ENCODE assay signal across 10 cellular contexts in the genomic region with DNA sequence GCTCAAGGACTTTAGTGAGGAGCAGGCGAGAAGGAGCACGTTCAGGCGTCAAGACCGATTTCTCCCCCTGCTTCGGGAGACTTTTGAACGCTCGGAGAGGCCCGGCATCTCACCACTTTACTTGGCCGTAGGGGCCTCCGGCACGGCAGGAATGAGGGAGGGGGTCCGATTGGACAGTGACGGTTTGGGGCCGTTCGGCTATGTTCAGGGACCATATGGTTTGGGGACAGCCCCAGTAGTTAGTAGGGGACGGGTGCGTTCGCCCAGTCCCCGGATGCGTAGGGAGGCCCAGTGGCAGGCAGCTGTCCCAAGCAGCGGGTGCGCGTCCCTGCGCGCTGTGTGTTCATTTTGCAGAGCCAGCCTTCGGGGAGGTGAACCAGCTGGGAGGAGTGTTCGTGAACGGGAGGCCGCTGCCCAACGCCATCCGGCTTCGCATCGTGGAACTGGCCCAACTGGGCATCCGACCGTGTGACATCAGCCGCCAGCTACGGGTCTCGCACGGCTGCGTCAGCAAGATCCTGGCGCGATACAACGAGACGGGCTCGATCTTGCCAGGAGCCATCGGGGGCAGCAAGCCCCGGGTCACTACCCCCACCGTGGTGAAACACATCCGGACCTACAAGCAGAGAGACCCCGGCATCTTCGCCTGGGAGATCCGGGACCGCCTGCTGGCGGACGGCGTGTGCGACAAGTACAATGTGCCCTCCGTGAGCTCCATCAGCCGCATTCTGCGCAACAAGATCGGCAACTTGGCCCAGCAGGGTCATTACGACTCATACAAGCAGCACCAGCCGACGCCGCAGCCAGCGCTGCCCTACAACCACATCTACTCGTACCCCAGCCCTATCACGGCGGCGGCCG. TPM values are rescaled to one million over a fixed set of nuclear protein-coding genes. Genes with fewer than 3 reads are reported as not detected.
DNase-seq lines count a peak whose midpoint lies in the region; ATAC-seq and TF ChIP-seq lines count a peak whose summit lies in the region.
"Had no signal": no experiment of that assay in that cellular context is flagged by ENCODE, and none has a peak within 500 bp of the region (broad histone marks: within the 10 kb centered on the region; RNA-seq: fewer than 3 reads in every experiment).

No MANE protein-coding gene starts in this region.

- H3K27ac ChIP-seq in PC-9 (no peak overlapping the region), smooth muscle cell (ENCODE audit: low read depth) (no peak overlapping the region)

- POLR2A ChIA-PET in PC-9 (lab: Charles Lee; ENCODE audit: unreplicated experiment), result no interaction called here

- peak overlapping the region; percentile 85 for H3K4me3 ChIP-seq in PC-9
- peak overlapping the region; percentile 21 for H3K4me3 ChIP-seq in fibroblast of pulmonary artery (replicated peaks; ENCODE audit: low read depth, low read length)
- peak overlapping the region; percentile 62 for H3K4me3 ChIP-seq in smooth muscle cell

- H3F3A ChIP-seq in PC-9 (ENCODE audit: insufficient read depth, low read depth) (no peaks in the 10 kb centered on the region), smooth muscle cell (ENCODE audit: low read depth) (no peaks in the 10 kb centered on the region)

- H3K9ac ChIP-seq in smooth muscle cell (ENCODE audit: low read depth), result no peak overlapping the region

- H4K20me1 ChIP-seq in PC-9 (ENCODE audit: insufficient read depth) (no peaks in the 10 kb centered on the region), smooth muscle cell (ENCODE audit: low read depth) (no peaks in the 10 kb centered on the region)

- H3K9me3 ChIP-seq in PC-9 (ENCODE audit: insufficient read depth, low read depth) (no peaks in the 10 kb centered on the region), smooth muscle cell (replicated peaks; ENCODE audit: low read depth) (no peaks in the 10 kb centered on the region)

- intact Hi-C loops in PC-9 (cut with micrococcal nuclease; ENCODE audit: unreplicated experiment), result loop anchor here (5.0 kb wide), 2 partner anchors 280 to 455 kb away; no protein-coding TSS in a partner anchor

- peak; percentile 59 for DNase-seq in NCI-H2081 (lab: John Stamatoyannopoulos, UW)
- DNase-seq in NCI-H2081 treated with DMSO at 0.1 percent for 48 hours (lab: John Stamatoyannopoulos, UW), result no peak
- peak in 1 of 2 experiments; percentile 41 for DNase-seq in PC-9
- no peak for DNase-seq in fibroblast of pulmonary artery (ENCODE audit: low read depth)
- no peak for DNase-seq in smooth muscle cell (lab: John Stamatoyannopoulos, UW; ENCODE audit: unreplicated experiment)
- DNase-seq in D341Med (ENCODE audit: low spot score), result no peak
- DNase-seq: hypothalamus, NCI-H1930 had no signal

- no peaks in the 10 kb centered on the region for H3K79me2 ChIP-seq in PC-9 (ENCODE audit: low read depth)
- H3K79me2 ChIP-seq in smooth muscle cell (ENCODE audit: low read depth), result no peaks in the 10 kb centered on the region

- ATAC-seq in HG02840 (IDR thresholded peaks at IDR 0.05; ENCODE audit: low FRiP score, unreplicated experiment) (no peak), GM18870 (IDR thresholded peaks at IDR 0.05; ENCODE audit: unreplicated experiment) (no peak)

- H3K4me2 ChIP-seq in PC-9, result peak overlapping the region; percentile 95
- H3K4me2 ChIP-seq in smooth muscle cell, result peak overlapping the region; percentile 98

- H2AFZ ChIP-seq in PC-9 (peak overlapping the region; percentile 96), smooth muscle cell (ENCODE audit: low read depth) (peak overlapping the region; percentile 93)

- BruUV-seq in PC-9 (replicated peaks; lab: Mats Ljungman, UMichigan), result no TSS peak

- TF ChIP-seq CTCF in PC-9 (conservative IDR thresholded peaks at IDR 0.05) (no peak), fibroblast of pulmonary artery (IDR thresholded peaks at IDR 0.05; ENCODE audit: low read length, missing control alignments) (no peak), smooth muscle cell (IDR thresholded peaks at IDR 0.05; ENCODE audit: borderline replicate concordance, insufficient read depth, poor library complexity, severe bottlenecking) (no peak)

- H3K36me3 ChIP-seq in PC-9 (ENCODE audit: low read depth) (no peaks in the 10 kb centered on the region), smooth muscle cell (ENCODE audit: low read depth) (no peaks in the 10 kb centered on the region)

- H3K4me1 ChIP-seq in PC-9 (replicated peaks; ENCODE audit: insufficient read depth) (no peaks in the 10 kb centered on the region), smooth muscle cell (ENCODE audit: low read depth) (peaks cover 26% of the 10 kb centered on the region)

- H3K27me3 ChIP-seq in PC-9 (ENCODE audit: insufficient read depth, low read depth) (no peaks in the 10 kb centered on the region), smooth muscle cell (ENCODE audit: low read depth) (peaks cover 100% of the 10 kb centered on the region)

- no peaks in the 10 kb centered on the region for H3K9me2 ChIP-seq in PC-9 (ENCODE audit: insufficient read depth)

- CTCF ChIA-PET in PC-9 (lab: Charles Lee), result interaction anchor here (0.6 kb wide), 1 partner anchor 541 kb away, joined by 3 read pairs; no protein-coding TSS in a partner anchor

- 1% methylated on average over 70 of the region's 71 CpGs for WGBS in smooth muscle cell (ENCODE audit: low lambda C conversion rate)

RNA-seq across cellular contexts. Expression of gene PAX9, which starts 1.1 kb away (rescaled TPM):
- total RNA-seq in PC-9 (2021), result 7.6 and 8.5 TPM in 2 replicates
- 0.04 TPM in 1 of 2 replicates, not detected in the other for total RNA-seq in smooth muscle cell
- polyA plus RNA-seq in smooth muscle cell, result not detected in 2 replicates

Comparison
In these comparisons a context has a peak if more than half of its experiments do, and no peak if none do; other contexts are left out.
1. DNase-seq: peak in NCI-H2081 (2 of 2); none in NCI-H2081 treated with DMSO at 0.1 percent for 48 hours (single experiment), fibroblast of pulmonary artery (single experiment), smooth muscle cell (single experiment) and D341Med (single experiment).
2. H3K4me3 ChIP-seq: peak in every context shown above with its lines; median percentile 85 in PC-9; 62 in smooth muscle cell; 21 in fibroblast of pulmonary artery.